In the genomic region with DNA sequence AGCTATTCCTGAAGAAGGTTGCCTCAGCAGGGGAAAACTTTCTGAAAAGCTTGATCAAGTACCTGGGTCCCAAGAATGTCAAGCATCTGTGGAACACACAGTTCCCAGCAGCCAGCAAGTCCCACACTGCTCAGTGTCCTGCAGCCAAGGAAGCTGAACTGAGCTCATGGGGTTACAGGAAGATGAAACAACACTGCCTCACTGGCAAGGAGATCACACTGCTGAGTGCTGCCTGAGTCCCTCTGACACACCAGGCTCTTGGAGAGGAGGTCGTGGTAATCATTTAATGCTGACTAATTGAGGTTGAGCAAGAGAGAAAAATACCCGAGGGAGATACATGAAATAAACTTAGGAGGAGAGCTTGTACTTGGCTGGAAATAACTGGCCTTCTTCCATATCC, we compare ENCODE assay signal across 8 cellular contexts.
DNase-seq lines count a peak whose midpoint lies in the region; ATAC-seq, FAIRE-seq and TF ChIP-seq lines count a peak whose summit lies in the region.

No MANE protein-coding gene starts in this region.

- no peaks in the 10 kb centered on the region for H3K9me2 ChIP-seq in OCI-LY7 (ENCODE audit: insufficient read depth, low read length)

- TF ChIP-seq CTCF in OCI-LY7 (conservative IDR thresholded peaks at IDR 0.05; ENCODE audit: low read length) (no peak), endothelial cell of umbilical vein (IDR thresholded peaks at IDR 0.05; ENCODE audit: extremely low read depth in 1 of 2, insufficient read depth in 1 of 2, low read depth in 1 of 2, low read length in 2 of 2) (no peak), vagina (IDR thresholded peaks at IDR 0.05) (no peak)

- no peaks in the 10 kb centered on the region for H3K79me2 ChIP-seq in OCI-LY7 (ENCODE audit: insufficient read depth, low read depth, low read length)
- H3K79me2 ChIP-seq in endothelial cell of umbilical vein (ENCODE audit: control insufficient read depth, insufficient read depth, low read length) = no peaks in the 10 kb centered on the region

- POLR2A ChIA-PET in OCI-LY7 (lab: Charles Lee) (interaction anchor here (0.7 to 0.8 kb wide), 3 partner anchors 16 to 429 kb away, joined by 3 to 5 read pairs (median 5); no protein-coding TSS in a partner anchor), endothelial cell of umbilical vein (lab: Charles Lee) (interaction anchor here (0.7 kb wide), 2 partner anchors 21 to 35 kb away, joined by 6 to 8 read pairs; no protein-coding TSS in a partner anchor)

- no TSS peak for BruUV-seq in OCI-LY7 (replicated peaks; lab: Mats Ljungman, UMichigan)
- no TSS peak for BruUV-seq in endothelial cell of umbilical vein (replicated peaks; lab: Mats Ljungman, UMichigan)

- intact Hi-C loops in OCI-LY7 (cut with micrococcal nuclease; ENCODE audit: unreplicated experiment) = no loop called here
- intact Hi-C loops in endothelial cell of umbilical vein (cut with micrococcal nuclease) = no loop called here
- intact Hi-C loops in vagina (cut with DNase I) = loop anchor here (2.0 kb wide), 1 partner anchor 74 kb away; no protein-coding TSS in a partner anchor

- H3K4me1 ChIP-seq in OCI-LY7 (ENCODE audit: insufficient read depth, low read length, poor library complexity, severe bottlenecking) (no peaks in the 10 kb centered on the region), endothelial cell of umbilical vein (ENCODE audit: control insufficient read depth, extremely low read depth, insufficient read depth, low read length) (peaks cover 12% of the 10 kb centered on the region), mesodermal cell (ENCODE audit: control insufficient read depth, insufficient read depth, low read length, poor library complexity, severe bottlenecking) (peaks cover 27% of the 10 kb centered on the region), vagina (peaks cover 56% of the 10 kb centered on the region)

- H3K4me3 ChIP-seq in OCI-LY7 (ENCODE audit: low read depth, low read length, poor library complexity, severe bottlenecking) (no peak overlapping the region), endothelial cell of umbilical vein (replicated peaks in 1 of 3; ENCODE audit: insufficient read depth in 1 of 3, low read depth in 1 of 3, low read length in 3 of 3) (no peak overlapping the region), mesodermal cell (ENCODE audit: extremely low read depth, insufficient read depth, low read length, poor library complexity, severe bottlenecking) (no peak overlapping the region), vagina (no peak overlapping the region)

- CTCF ChIA-PET in OCI-LY7 (lab: Charles Lee; ENCODE audit: unreplicated experiment) = interaction anchor here (0.9 kb wide), 1 partner anchor 64 kb away, joined by 3 read pairs; no protein-coding TSS in a partner anchor
- CTCF ChIA-PET in endothelial cell of umbilical vein (lab: Charles Lee) = interaction anchor here (0.8 to 2.9 kb wide), 9 partner anchors 11 to 285 kb away, joined by 3 to 17 read pairs (median 5); partner anchors contain the start of gene MPZL1

- TF ChIP-seq POLR2A in endothelial cell of umbilical vein (IDR thresholded peaks at IDR 0.05; ENCODE audit: low read depth, low read length) = no peak
- no peak for TF ChIP-seq POLR2A in vagina (IDR thresholded peaks at IDR 0.05)

- dilution Hi-C loops in endothelial cell of umbilical vein (cut with MboI; ENCODE audit: extremely low pct_ligation_motif_present, low sequenced_read_pairs) = no loop called here

- DNase-seq in GF-D8 (lab: John Stamatoyannopoulos, UW) (peak; percentile 39), OCI-LY7 (ENCODE audit: low spot score) (peak; percentile 21), endothelial cell of umbilical vein (ENCODE audit: low read depth, low spot score) (peak; percentile 70), vagina (ENCODE audit: extremely low spot score in 2 of 2) (peak in 1 of 2 donors; percentile 99), cerebellum (ENCODE audit: low spot score) (no peak)

- WGBS in mesodermal cell (ENCODE audit: insufficient coverage in 2 of 2), 2 experiments = no CpG with 5 or more reads among the region's 2 CpGs

- ATAC-seq in GM21576 (IDR thresholded peaks at IDR 0.05; ENCODE audit: unreplicated experiment) (no peak), HG03457 (IDR thresholded peaks at IDR 0.05; ENCODE audit: unreplicated experiment) (no peak)

- no peak overlapping the region for H3K9ac ChIP-seq in endothelial cell of umbilical vein (replicated peaks; ENCODE audit: extremely low read depth, insufficient read depth, low read length)

- H3K36me3 ChIP-seq in OCI-LY7 (ENCODE audit: insufficient read depth, low read length) = no peaks in the 10 kb centered on the region
- no peaks in the 10 kb centered on the region for H3K36me3 ChIP-seq in endothelial cell of umbilical vein (ENCODE audit: control insufficient read depth in 2 of 2, extremely low read depth in 1 of 2, insufficient read depth in 2 of 2, low read length in 2 of 2)
- H3K36me3 ChIP-seq in mesodermal cell (ENCODE audit: control insufficient read depth, insufficient read depth, low read length) = peaks cover 43% of the 10 kb centered on the region
- no peaks in the 10 kb centered on the region for H3K36me3 ChIP-seq in vagina

- H4K20me1 ChIP-seq in OCI-LY7 (ENCODE audit: insufficient read depth, low read length) (no peaks in the 10 kb centered on the region), endothelial cell of umbilical vein (replicated peaks; ENCODE audit: control insufficient read depth, extremely low read depth, insufficient read depth, low read length) (no peaks in the 10 kb centered on the region)

- FAIRE-seq in endothelial cell of umbilical vein (lab: Jason Lieb, UNC) = peak; percentile 86

- no peaks in the 10 kb centered on the region for H3K9me1 ChIP-seq in endothelial cell of umbilical vein (replicated peaks; ENCODE audit: control insufficient read depth, extremely low read depth, insufficient read depth, low read length)

- H3K9me3 ChIP-seq in OCI-LY7 (ENCODE audit: low read length) (no peaks in the 10 kb centered on the region), endothelial cell of umbilical vein (replicated peaks; ENCODE audit: control insufficient read depth, insufficient read depth, low read length) (no peaks in the 10 kb centered on the region), mesodermal cell (ENCODE audit: control insufficient read depth, low read length) (peaks cover 5% of the 10 kb centered on the region), vagina (no peaks in the 10 kb centered on the region)

- H3K27me3 ChIP-seq in endothelial cell of umbilical vein (ENCODE audit: control insufficient read depth in 2 of 2, insufficient read depth in 2 of 2, low read length in 2 of 2) (no peaks in the 10 kb centered on the region), vagina (no peaks in the 10 kb centered on the region)

- H2AFZ ChIP-seq in OCI-LY7 (ENCODE audit: low read length) (no peak overlapping the region), endothelial cell of umbilical vein (ENCODE audit: low read depth, low read length) (no peak overlapping the region)

- no peak overlapping the region for H3K4me2 ChIP-seq in OCI-LY7 (ENCODE audit: low read length)
- H3K4me2 ChIP-seq in endothelial cell of umbilical vein (ENCODE audit: insufficient read depth, low read length) = no peak overlapping the region

- H3K27ac ChIP-seq in OCI-LY7 (ENCODE audit: low read depth, low read length, poor library complexity, severe bottlenecking) (no peak overlapping the region), endothelial cell of umbilical vein (ENCODE audit: insufficient read depth, low read depth, low read length) (no peak overlapping the region), mesodermal cell (ENCODE audit: low read depth, low read length, severe bottlenecking) (peak overlapping the region; percentile 19), vagina (peak overlapping the region; percentile 31)

TF ChIP-seq in endothelial cell of umbilical vein, 7 proteins besides CTCF, POLR2A, EP300 and RAD21:
- no peak for TF ChIP-seq MYC (IDR thresholded peaks at IDR 0.05; ENCODE audit: low read depth, low read length)

Comparison
In these comparisons a context has a peak if more than half of its experiments do, and no peak if none do; other contexts are left out.
1. H3K27ac ChIP-seq: peak in mesodermal cell (single experiment) and vagina (single experiment); none in OCI-LY7 (single experiment) and endothelial cell of umbilical vein (single experiment).